Comparison of ENCODE assay signal across 7 cellular contexts in genomic region chr5:143118818-143119217, GRCh38.
DNase-seq lines count a peak whose midpoint lies in the region; ATAC-seq and TF ChIP-seq lines count a peak whose summit lies in the region.
"Not testable (repeated sequence)": the region's sequence is repeated elsewhere in the genome, so short reads cannot be mapped to it uniquely, and the experiment has no call there.

No MANE protein-coding gene starts in this region.

- H3K9me3 ChIP-seq in MM.1S (replicated peaks; ENCODE audit: insufficient read depth, low read length): not testable (repeated sequence)

- ATAC-seq in GM19395 (IDR thresholded peaks at IDR 0.05; ENCODE audit: unreplicated experiment) (peak; percentile 16), HG02870 (IDR thresholded peaks at IDR 0.05; ENCODE audit: unreplicated experiment) (peak; percentile 5), left colon (peak; percentile 74)
- ATAC-seq in activated CD4-positive, alpha-beta T cell treated with anti-CD3 and anti-CD28 coated beads for 36 hours; stimulated activated effector memory CD8-positive, alpha-beta T cell treated with anti-CD3 and anti-CD28 coated beads, Interleukin-12 subunit alpha, Interleukin-12 subunit beta, amount 100 ng/mL, for 72 hours: not testable (repeated sequence)

- not testable (repeated sequence) for DNase-seq in MM.1S; activated CD4-positive, alpha-beta T cell treated with anti-CD3 and anti-CD28 coated beads for 36 hours; activated naive CD4-positive, alpha-beta T cell treated with anti-CD3 and anti-CD28 coated beads for 36 hours; left colon; stimulated activated effector memory CD8-positive, alpha-beta T cell treated with anti-CD3 and anti-CD28 coated beads, Interleukin-12 subunit alpha, Interleukin-12 subunit beta, amount 100 ng/mL, for 72 hours (ENCODE audit: low spot score in 2 of 2)

- intact Hi-C loops in activated CD4-positive, alpha-beta T cell treated with anti-CD3 and anti-CD28 coated beads for 36 hours (cut with DNase I, micrococcal nuclease); left colon (cut with DNase I, micrococcal nuclease): not testable (repeated sequence)
- intact Hi-C loops in activated naive CD4-positive, alpha-beta T cell treated with anti-CD3 and anti-CD28 coated beads for 36 hours (cut with micrococcal nuclease): loop anchor here (2.0 to 5.0 kb wide), 2 partner anchors 18 to 283 kb away; partner anchors contain the start of gene NR3C1

- peak overlapping the region; percentile 61 for H3K27ac Mint-ChIP-seq in activated CD4-positive, alpha-beta T cell treated with anti-CD3 and anti-CD28 coated beads for 36 hours
- peak overlapping the region; percentile 20 for H3K27ac Mint-ChIP-seq in activated naive CD4-positive, alpha-beta T cell treated with anti-CD3 and anti-CD28 coated beads for 36 hours
- peak overlapping the region; percentile 62 for H3K27ac Mint-ChIP-seq in stimulated activated effector memory CD8-positive, alpha-beta T cell treated with anti-CD3 and anti-CD28 coated beads, Interleukin-12 subunit alpha, Interleukin-12 subunit beta, amount 100 ng/mL, for 72 hours

- peaks cover 13% of the 10 kb centered on the region for H3K36me3 Mint-ChIP-seq in activated CD4-positive, alpha-beta T cell treated with anti-CD3 and anti-CD28 coated beads for 36 hours (ENCODE audit: low read depth)
- not testable (repeated sequence) for H3K36me3 Mint-ChIP-seq in activated naive CD4-positive, alpha-beta T cell treated with anti-CD3 and anti-CD28 coated beads for 36 hours (ENCODE audit: low read depth)
- peaks cover 19% of the 10 kb centered on the region for H3K36me3 Mint-ChIP-seq in stimulated activated effector memory CD8-positive, alpha-beta T cell treated with anti-CD3 and anti-CD28 coated beads, Interleukin-12 subunit alpha, Interleukin-12 subunit beta, amount 100 ng/mL, for 72 hours

- H3K36me3 ChIP-seq in MM.1S (replicated peaks; ENCODE audit: insufficient read depth, low read length): not testable (repeated sequence)

- not testable (repeated sequence) for H4K20me1 ChIP-seq in MM.1S (ENCODE audit: insufficient read depth, low read length)

- peak overlapping the region; percentile 24; the same call in 1 of the 2 replicates for H3K4me3 ChIP-seq in MM.1S (ENCODE audit: low read length)

- peaks cover 27% of the 10 kb centered on the region for H3K4me1 Mint-ChIP-seq in activated CD4-positive, alpha-beta T cell treated with anti-CD3 and anti-CD28 coated beads for 36 hours
- H3K4me1 Mint-ChIP-seq in activated naive CD4-positive, alpha-beta T cell treated with anti-CD3 and anti-CD28 coated beads for 36 hours (ENCODE audit: low read depth): peaks cover 16% of the 10 kb centered on the region
- peaks cover 75% of the 10 kb centered on the region for H3K4me1 Mint-ChIP-seq in stimulated activated effector memory CD8-positive, alpha-beta T cell treated with anti-CD3 and anti-CD28 coated beads, Interleukin-12 subunit alpha, Interleukin-12 subunit beta, amount 100 ng/mL, for 72 hours

- peak overlapping the region; percentile 86 for H3K9ac ChIP-seq in MM.1S (ENCODE audit: low read length)

- H3K27ac ChIP-seq in MM.1S (ENCODE audit: low read length): peak overlapping the region; percentile 99

- TF ChIP-seq CTCF in MM.1S (IDR thresholded peaks at IDR 0.05; ENCODE audit: low read length): not testable (repeated sequence)

- H3K4me3 Mint-ChIP-seq in activated CD4-positive, alpha-beta T cell treated with anti-CD3 and anti-CD28 coated beads for 36 hours; activated naive CD4-positive, alpha-beta T cell treated with anti-CD3 and anti-CD28 coated beads for 36 hours: not testable (repeated sequence)
- H3K4me3 Mint-ChIP-seq in stimulated activated effector memory CD8-positive, alpha-beta T cell treated with anti-CD3 and anti-CD28 coated beads, Interleukin-12 subunit alpha, Interleukin-12 subunit beta, amount 100 ng/mL, for 72 hours: peak overlapping the region; percentile 12

- CTCF ChIA-PET in activated CD4-positive, alpha-beta T cell treated with anti-CD3 and anti-CD28 coated beads for 36 hours (lab: Charles Lee): interaction anchor here (0.7 to 0.9 kb wide), 2 partner anchors 37 to 98 kb away, joined by 3 to 5 read pairs; no protein-coding TSS in a partner anchor
- CTCF ChIA-PET in activated naive CD4-positive, alpha-beta T cell treated with anti-CD3 and anti-CD28 coated beads for 36 hours (lab: Charles Lee): not testable (repeated sequence)

- H3F3A ChIP-seq in MM.1S (ENCODE audit: insufficient read depth, low read length): peaks cover 34% of the 10 kb centered on the region

- not testable (repeated sequence) for H3K27me3 ChIP-seq in MM.1S (replicated peaks; ENCODE audit: insufficient read depth, low read length)

- H3K4me1 ChIP-seq in MM.1S (ENCODE audit: low read length): peaks cover 44% of the 10 kb centered on the region

- peak overlapping the region; percentile 20; the same call in 1 of the 2 replicates for H2AFZ ChIP-seq in MM.1S (ENCODE audit: low read length)

- H3K27me3 Mint-ChIP-seq in activated CD4-positive, alpha-beta T cell treated with anti-CD3 and anti-CD28 coated beads for 36 hours; activated naive CD4-positive, alpha-beta T cell treated with anti-CD3 and anti-CD28 coated beads for 36 hours (ENCODE audit: low read depth): not testable (repeated sequence)

- H3K9me3 Mint-ChIP-seq in activated CD4-positive, alpha-beta T cell treated with anti-CD3 and anti-CD28 coated beads for 36 hours (ENCODE audit: low read depth); activated naive CD4-positive, alpha-beta T cell treated with anti-CD3 and anti-CD28 coated beads for 36 hours; stimulated activated effector memory CD8-positive, alpha-beta T cell treated with anti-CD3 and anti-CD28 coated beads, Interleukin-12 subunit alpha, Interleukin-12 subunit beta, amount 100 ng/mL, for 72 hours: not testable (repeated sequence)

- not testable (repeated sequence) for H3K9me2 ChIP-seq in MM.1S (replicated peaks; ENCODE audit: insufficient read depth, low read length)

- not testable (repeated sequence) for H3K79me2 ChIP-seq in MM.1S (ENCODE audit: low read length)

- H3K4me2 ChIP-seq in MM.1S (ENCODE audit: low read depth, low read length): peak overlapping the region; percentile 73

- POLR2A ChIA-PET in activated CD4-positive, alpha-beta T cell treated with anti-CD3 and anti-CD28 coated beads for 36 hours (lab: Charles Lee): not testable (repeated sequence)
